19 cellular contexts compared by ENCODE assay signal in the genomic region with DNA sequence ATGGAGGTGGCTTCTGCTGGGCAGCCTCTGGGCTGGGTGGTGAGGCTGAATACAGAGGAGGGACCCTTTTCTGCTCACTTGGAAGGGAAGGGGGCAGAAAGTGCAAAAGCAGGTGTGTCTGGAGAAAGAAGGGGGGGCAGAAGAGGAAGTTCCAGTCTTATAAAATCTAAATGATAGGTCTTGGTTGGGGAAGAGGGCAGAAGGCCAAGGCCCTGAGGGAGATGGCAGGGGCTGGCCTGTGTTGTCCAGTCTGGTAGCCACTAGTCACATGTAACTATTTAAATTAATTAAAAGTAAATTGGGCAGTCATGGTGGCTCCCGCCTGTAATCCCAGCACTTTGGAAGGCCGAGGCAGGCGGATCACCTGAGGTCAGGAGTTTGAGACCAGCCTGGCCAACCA. TPM values are rescaled to one million over a fixed set of nuclear protein-coding genes. Genes with fewer than 3 reads are reported as not detected.
DNase-seq lines count a peak whose midpoint lies in the region; ATAC-seq, FAIRE-seq and TF ChIP-seq lines count a peak whose summit lies in the region.
"Had no signal": no experiment of that assay in that cellular context is flagged by ENCODE, and none has a peak within 500 bp of the region (broad histone marks: within the 10 kb centered on the region; RNA-seq: fewer than 3 reads in every experiment).

No MANE protein-coding gene starts in this region.

- H3K36me3 ChIP-seq in heart left ventricle (no peaks in the 10 kb centered on the region), pancreas (no peaks in the 10 kb centered on the region), urinary bladder (ENCODE audit: insufficient read depth) (no peaks in the 10 kb centered on the region)
- H3K36me3 ChIP-seq: HAP-1 had no signal

- no peak for DNase-seq in heart left ventricle
- no peak for DNase-seq in Right ventricle myocardium inferior (ENCODE audit: missing footprints)
- DNase-seq in endothelial cell (ENCODE audit: low spot score), result no peak
- DNase-seq in pancreas, result no peak
- no peak for DNase-seq in HT-29 (ENCODE audit: low spot score)
- no peak for DNase-seq in activated CD4-positive, alpha-beta T cell treated with anti-CD3 and anti-CD28 coated beads, Interleukin-2, amount 50 U/mL, for 48 hours
- no peak for DNase-seq in 8988T
- DNase-seq: activated CD4-positive, alpha-beta T cell treated with anti-CD3 and anti-CD28 coated beads, Interleukin-2, amount 10 ng/mL, durations not matched to agents 24 days and 14 days; aorta; effector memory CD8-positive, alpha-beta T cell; foreskin melanocyte; NCI-H2029 treated with DMSO at 0.1 percent for 48 hours; stimulated activated naive CD8-positive, alpha-beta T cell treated with anti-CD3 and anti-CD28 coated beads, Interleukin-15, Interleukin-2, amounts not matched to agents 100 U/mL and 50 U/mL, for 24 hours had no signal

- no peaks in the 10 kb centered on the region for H3K27me3 ChIP-seq in heart left ventricle
- no peaks in the 10 kb centered on the region for H3K27me3 ChIP-seq in pancreas

- peaks cover 16% of the 10 kb centered on the region for H3K27me3 Mint-ChIP-seq in endothelial cell (ENCODE audit: unreplicated experiment)
- H3K27me3 Mint-ChIP-seq: effector memory CD8-positive, alpha-beta T cell had no signal

- H3K9me3 ChIP-seq in heart left ventricle (no peaks in the 10 kb centered on the region), pancreas (no peaks in the 10 kb centered on the region)
- H3K9me3 ChIP-seq: HAP-1 had no signal

- ATAC-seq in heart left ventricle (no peak), Right ventricle myocardium inferior (no peak), pancreas (no peak)
- ATAC-seq: effector memory CD8-positive, alpha-beta T cell; sciatic nerve; stimulated activated naive CD8-positive, alpha-beta T cell treated with anti-CD3 and anti-CD28 coated beads, Interleukin-15, Interleukin-2, amounts not matched to agents 100 U/mL and 50 U/mL, for 24 hours had no signal

- H3K4me3 ChIP-seq in heart left ventricle, result no peak overlapping the region
- H3K4me3 ChIP-seq in pancreas, result no peak overlapping the region
- no peak overlapping the region for H3K4me3 ChIP-seq in urinary bladder (ENCODE audit: low read depth, low read length)
- H3K4me3 ChIP-seq: HAP-1 had no signal

- no peaks in the 10 kb centered on the region for H3K9me3 Mint-ChIP-seq in endothelial cell (ENCODE audit: unreplicated experiment)
- H3K9me3 Mint-ChIP-seq: activated CD4-positive, alpha-beta T cell treated with anti-CD3 and anti-CD28 coated beads, Interleukin-2, amount 10 ng/mL, durations not matched to agents 24 days and 14 days; effector memory CD8-positive, alpha-beta T cell had no signal

- H3K27ac ChIP-seq in heart left ventricle (peak overlapping the region; percentile 38 to 92 (median 84)), pancreas (peak overlapping the region; percentile 26 to 79 (median 56)), urinary bladder (ENCODE audit: low read depth) (peak overlapping the region; percentile 34)

- intact Hi-C loops in heart left ventricle (cut with DNase I) (no loop called here), Right ventricle myocardium inferior (cut with DNase I) (no loop called here), pancreas (cut with DNase I) (no loop called here)

- H3K4me1 ChIP-seq in heart left ventricle (peaks cover 4 to 57% (median 46%) of the 10 kb centered on the region in 12 donors), pancreas (peaks cover 28 to 39% (median 30%) of the 10 kb centered on the region in 3 donors), urinary bladder (ENCODE audit: insufficient read depth) (no peaks in the 10 kb centered on the region)

- no peak for TF ChIP-seq POLR2A in heart left ventricle (IDR thresholded peaks at IDR 0.05)

- peaks cover 11% of the 10 kb centered on the region for H3K36me3 Mint-ChIP-seq in endothelial cell (ENCODE audit: low read depth, unreplicated experiment)

- H3K27ac Mint-ChIP-seq in endothelial cell (ENCODE audit: unreplicated experiment), result peak overlapping the region; percentile 57
- H3K27ac Mint-ChIP-seq: activated CD4-positive, alpha-beta T cell treated with anti-CD3 and anti-CD28 coated beads, Interleukin-2, amount 10 ng/mL, durations not matched to agents 24 days and 14 days had no signal

- H3K4me1 Mint-ChIP-seq in endothelial cell (ENCODE audit: unreplicated experiment), result peaks cover 28% of the 10 kb centered on the region

- TF ChIP-seq CTCF in heart left ventricle (IDR thresholded peaks at IDR 0.05), result no peak
- TF ChIP-seq CTCF in endothelial cell (IDR thresholded peaks at IDR 0.05; ENCODE audit: unreplicated experiment), result no peak
- TF ChIP-seq CTCF in pancreas (IDR thresholded peaks at IDR 0.05), result no peak

- 94 to 98% (median 96%) methylated on average over 3 of the region's 3 CpGs for WGBS in heart left ventricle, 4 donors
- WGBS in pancreas, 2 donors, result 69 to 89% methylated on average over 3 of the region's 3 CpGs
- WGBS in urinary bladder, result 99% methylated on average over 3 of the region's 3 CpGs

- FAIRE-seq in pancreas (lab: Jason Lieb, UNC), result no peak

- no peak overlapping the region for H3K4me3 Mint-ChIP-seq in endothelial cell (ENCODE audit: unreplicated experiment)
- H3K4me3 Mint-ChIP-seq: activated CD4-positive, alpha-beta T cell treated with anti-CD3 and anti-CD28 coated beads, Interleukin-2, amount 10 ng/mL, durations not matched to agents 24 days and 14 days; effector memory CD8-positive, alpha-beta T cell had no signal

RNA-seq across cellular contexts. Expression of a gene that starts 2.5 kb away (rescaled TPM):
- total RNA-seq in heart left ventricle (1 to 10 TPM; 2.0 to 6.8 (median 4.3) TPM), Right ventricle myocardium inferior (3.8 TPM), endothelial cell (ENCODE audit: unreplicated experiment) (4.1 TPM), pancreas (10 to 100 TPM in 1 of 6 donors, 1 to 10 TPM in 5; 4.2 to 11.9 (median 5.0) TPM), urinary bladder (5.8 TPM)
- polyA plus RNA-seq in heart left ventricle (1 to 10 TPM; 2.0 to 4.2 TPM), pancreas (10 to 100 TPM; 17.1 to 23.0 TPM), urinary bladder (13.6 TPM)
- 6.2 TPM in 2 replicates for total RNA-seq in HT-29 (2014; rRNA removed; shearing (Covaris generic))

RNA-seq across cellular contexts. Expression of a gene that starts 20.9 kb away (rescaled TPM):
- total RNA-seq in heart left ventricle, result 1 to 10 TPM in 2 of 9 donors, under 1 TPM in 7; 0.22 to 5.5 (median 0.52) TPM
- polyA plus RNA-seq in heart left ventricle, result 1 to 10 TPM in 1 of 2 donors, under 1 TPM in 1; 0.19 to 1.4 TPM
- 0.16 TPM for total RNA-seq in Right ventricle myocardium inferior
- total RNA-seq in endothelial cell (ENCODE audit: unreplicated experiment), result not detected
- total RNA-seq in pancreas, result 10 to 100 TPM; 17.7 to 41.8 (median 24.9) TPM
- 10 to 100 TPM; 21.8 to 37.1 TPM for polyA plus RNA-seq in pancreas
- 19.6 TPM for total RNA-seq in urinary bladder
- 126 TPM for polyA plus RNA-seq in urinary bladder
- 0.03 TPM in 1 of 2 replicates, not detected in the other for total RNA-seq in HT-29 (2014; rRNA removed; shearing (Covaris generic))
- total RNA-seq: kidney epithelial cell, M059J, RPMI7951 had no signal

RNA-seq across cellular contexts. Expression of a gene that starts 49.3 kb away (rescaled TPM):
- total RNA-seq in heart left ventricle, result 10 to 100 TPM; 10.6 to 26.4 (median 21.6) TPM
- polyA plus RNA-seq in heart left ventricle, result 10 to 100 TPM; 10.4 to 20.2 TPM
- 15.3 TPM for total RNA-seq in Right ventricle myocardium inferior
- total RNA-seq in endothelial cell (ENCODE audit: unreplicated experiment), result 84.4 TPM
- 10 to 100 TPM; 13.7 to 26.0 (median 13.8) TPM for total RNA-seq in pancreas
- 10 to 100 TPM; 27.1 to 34.2 TPM for polyA plus RNA-seq in pancreas
- total RNA-seq in urinary bladder, result 42.0 TPM
- 21.2 TPM for polyA plus RNA-seq in urinary bladder
- total RNA-seq in HT-29 (2014; rRNA removed; shearing (Covaris generic)), result 8.3 and 8.5 TPM in 2 replicates

Comparison
In these comparisons a context has a peak if more than half of its experiments do, and no peak if none do; other contexts are left out.
1. H3K27ac ChIP-seq: peak in every context shown above with its lines; median percentile 84 in heart left ventricle; 56 in pancreas; 34 in urinary bladder.